9 cellular contexts compared by ENCODE assay signal in genomic region chr3:155859859-155860258, GRCh38. TPM values are rescaled to one million over a fixed set of nuclear protein-coding genes. Genes with fewer than 3 reads are reported as not detected.
A peak's percentile ranks its signal among the peaks of the same experiment; 100 is the strongest.
DNase-seq lines count a peak whose midpoint lies in the region; ATAC-seq and TF ChIP-seq lines count a peak whose summit lies in the region.
"Had no signal": no experiment of that assay in that cellular context is flagged by ENCODE, and none has a peak within 500 bp of the region (broad histone marks: within the 10 kb centered on the region; RNA-seq: fewer than 3 reads in every experiment).

No MANE protein-coding gene starts in this region.

- no peaks in the 10 kb centered on the region for H3K27me3 Mint-ChIP-seq in activated naive CD4-positive, alpha-beta T cell treated with anti-CD3 and anti-CD28 coated beads for 36 hours (ENCODE audit: low read depth)

- H3K9me3 ChIP-seq in left lung = no peaks in the 10 kb centered on the region

- H3K36me3 ChIP-seq in left lung = no peaks in the 10 kb centered on the region

- TF ChIP-seq CTCF in left lung (IDR thresholded peaks at IDR 0.05) = no peak

- H3K27ac Mint-ChIP-seq in activated naive CD4-positive, alpha-beta T cell treated with anti-CD3 and anti-CD28 coated beads for 36 hours = no peak overlapping the region
- H3K27ac Mint-ChIP-seq: IgD-negative memory B cell had no signal

- no peak overlapping the region for H3K4me3 ChIP-seq in left lung

- intact Hi-C loops in left lung (cut with DNase I) = no loop called here
- intact Hi-C loops in activated naive CD4-positive, alpha-beta T cell treated with anti-CD3 and anti-CD28 coated beads for 36 hours (cut with micrococcal nuclease) = loop anchor here (1.0 to 10.0 kb wide), 4 partner anchors 107 to 1225 kb away; partner anchors contain the start of gene TIPARP

- no peak overlapping the region for H3K27ac ChIP-seq in left lung

- peak; percentile 15 for DNase-seq in GF-D8 (lab: John Stamatoyannopoulos, UW)
- DNase-seq in HCEC 1CT = peak; percentile 44
- DNase-seq in RKO (ENCODE audit: low spot score) = peak; percentile 75
- no peak for DNase-seq in left lung
- DNase-seq in activated naive CD4-positive, alpha-beta T cell treated with anti-CD3 and anti-CD28 coated beads for 36 hours = no peak
- DNase-seq in epidermal melanocyte (ENCODE audit: insufficient read length, low spot score) = no peak
- DNase-seq in NCI-H2081 (lab: John Stamatoyannopoulos, UW) = no peak

- H3K27me3 ChIP-seq in left lung = no peaks in the 10 kb centered on the region

- H3K9me3 Mint-ChIP-seq in activated naive CD4-positive, alpha-beta T cell treated with anti-CD3 and anti-CD28 coated beads for 36 hours = no peaks in the 10 kb centered on the region
- H3K9me3 Mint-ChIP-seq: IgD-negative memory B cell had no signal

- CTCF ChIA-PET in activated naive CD4-positive, alpha-beta T cell treated with anti-CD3 and anti-CD28 coated beads for 36 hours (lab: Charles Lee) = no interaction called here

- H3K4me3 Mint-ChIP-seq in activated naive CD4-positive, alpha-beta T cell treated with anti-CD3 and anti-CD28 coated beads for 36 hours = no peak overlapping the region

- ATAC-seq in left lung = peak; percentile 50
- no peak for ATAC-seq in HG03135 (IDR thresholded peaks at IDR 0.05; ENCODE audit: unreplicated experiment)

- H3K4me1 Mint-ChIP-seq in activated naive CD4-positive, alpha-beta T cell treated with anti-CD3 and anti-CD28 coated beads for 36 hours (ENCODE audit: low read depth) = peaks cover 17% of the 10 kb centered on the region

- no peaks in the 10 kb centered on the region for H3K4me1 ChIP-seq in left lung

- no peaks in the 10 kb centered on the region for H3K36me3 Mint-ChIP-seq in activated naive CD4-positive, alpha-beta T cell treated with anti-CD3 and anti-CD28 coated beads for 36 hours (ENCODE audit: low read depth)
- H3K36me3 Mint-ChIP-seq: IgD-negative memory B cell had no signal

RNA-seq across cellular contexts. Expression of gene SLC33A1, which starts 5.6 kb away (rescaled TPM):
- total RNA-seq in left lung = 10 to 100 TPM; 39.4 to 48.9 TPM
- 10 to 100 TPM; 14.7 to 15.2 TPM for total RNA-seq in activated naive CD4-positive, alpha-beta T cell treated with anti-CD3 and anti-CD28 coated beads for 36 hours

RNA-seq across cellular contexts. Expression of gene GMPS, which starts 10.6 kb away (rescaled TPM):
- 10 to 100 TPM; 46.0 to 48.2 TPM for total RNA-seq in left lung
- total RNA-seq in activated naive CD4-positive, alpha-beta T cell treated with anti-CD3 and anti-CD28 coated beads for 36 hours = 100 to 1,000 TPM; 114 to 123 TPM

RNA-seq across cellular contexts. Expression of gene C3orf33, which starts 53.8 kb away (rescaled TPM):
- 1 to 10 TPM; 2.6 to 4.8 TPM for total RNA-seq in left lung
- 1 to 10 TPM; 2.7 to 3.2 TPM for total RNA-seq in activated naive CD4-positive, alpha-beta T cell treated with anti-CD3 and anti-CD28 coated beads for 36 hours

Comparison
In these comparisons a context has a peak if more than half of its experiments do, and no peak if none do; other contexts are left out.
1. DNase-seq: peak in GF-D8 (single experiment), HCEC 1CT (single experiment) and RKO (single experiment); none in left lung (0 of 2), activated naive CD4-positive, alpha-beta T cell treated with anti-CD3 and anti-CD28 coated beads for 36 hours (single experiment), epidermal melanocyte (single experiment) and NCI-H2081 (0 of 2).